Comparison of ENCODE assay signal across 8 cellular contexts in genomic region chr11:107856981-107857517, GRCh38. TPM values are rescaled to one million over a fixed set of nuclear protein-coding genes. Genes with fewer than 3 reads are reported as not detected.
A peak's percentile ranks its signal among the peaks of the same experiment; 100 is the strongest.
DNase-seq lines count a peak whose midpoint lies in the region; ATAC-seq and TF ChIP-seq lines count a peak whose summit lies in the region.

No MANE protein-coding gene starts in this region.

- 35 to 45% methylated on average over 7 of the region's 7 CpGs for WGBS in mesodermal cell (ENCODE audit: insufficient coverage in 2 of 2), 2 experiments

- no peaks in the 10 kb centered on the region for H3K36me3 ChIP-seq in Caco-2 (ENCODE audit: control insufficient read depth, insufficient read depth, low read length)
- no peaks in the 10 kb centered on the region for H3K36me3 ChIP-seq in HUES48 (ENCODE audit: control insufficient read depth, insufficient read depth, low read length)
- peaks cover 9% of the 10 kb centered on the region for H3K36me3 ChIP-seq in mesodermal cell (ENCODE audit: control insufficient read depth, insufficient read depth, low read length)
- no peaks in the 10 kb centered on the region for H3K36me3 ChIP-seq in CD8-positive, alpha-beta T cell (ENCODE audit: insufficient read depth, low read length)

- no peaks in the 10 kb centered on the region for H3K27me3 Mint-ChIP-seq in Caco-2 (ENCODE audit: insufficient read depth, unreplicated experiment)
- no peaks in the 10 kb centered on the region for H3K27me3 Mint-ChIP-seq in CD8-positive, alpha-beta T cell (ENCODE audit: low read depth)

- intact Hi-C loops in Caco-2 (cut with micrococcal nuclease; ENCODE audit: unreplicated experiment): no loop called here
- intact Hi-C loops in CD8-positive, alpha-beta T cell (cut with DNase I, micrococcal nuclease): no loop called here

- peaks cover 13% of the 10 kb centered on the region for H3K4me1 Mint-ChIP-seq in Caco-2 (ENCODE audit: low read depth, unreplicated experiment)
- peaks cover 32% of the 10 kb centered on the region for H3K4me1 Mint-ChIP-seq in CD8-positive, alpha-beta T cell (ENCODE audit: low read depth)

- CTCF ChIA-PET in Caco-2 (lab: Charles Lee): no interaction called here
- CTCF ChIA-PET in CD8-positive, alpha-beta T cell (lab: Charles Lee): no interaction called here

- H3K9me3 Mint-ChIP-seq in Caco-2 (ENCODE audit: unreplicated experiment): no peaks in the 10 kb centered on the region
- no peaks in the 10 kb centered on the region for H3K9me3 Mint-ChIP-seq in CD8-positive, alpha-beta T cell

- no peak overlapping the region for H3K9ac ChIP-seq in HUES48 (ENCODE audit: low read depth, low read length)

- H3K27me3 ChIP-seq in Caco-2 (replicated peaks; ENCODE audit: control insufficient read depth, insufficient read depth, low read length) (no peaks in the 10 kb centered on the region), HUES48 (ENCODE audit: control insufficient read depth, insufficient read depth, low read length) (peaks cover 11% of the 10 kb centered on the region)
- no peaks in the 10 kb centered on the region for H3K27me3 ChIP-seq in CD8-positive, alpha-beta T cell (ENCODE audit: insufficient read depth, low read length)

- H3K36me3 Mint-ChIP-seq in Caco-2 (ENCODE audit: insufficient read depth, unreplicated experiment): peaks cover 17% of the 10 kb centered on the region
- peaks cover 6% of the 10 kb centered on the region for H3K36me3 Mint-ChIP-seq in CD8-positive, alpha-beta T cell

- H3K9me3 ChIP-seq in Caco-2: no peaks in the 10 kb centered on the region
- H3K9me3 ChIP-seq in HUES48 (ENCODE audit: control insufficient read depth, insufficient read depth, low read length): no peaks in the 10 kb centered on the region
- no peaks in the 10 kb centered on the region for H3K9me3 ChIP-seq in mesodermal cell (ENCODE audit: control insufficient read depth, low read length)
- no peaks in the 10 kb centered on the region for H3K9me3 ChIP-seq in CD8-positive, alpha-beta T cell (ENCODE audit: low read length)

- BruUV-seq in Caco-2 (replicated peaks; lab: Mats Ljungman, UMichigan): no TSS peak

- H3K4me3 ChIP-seq in Caco-2 (ENCODE audit: low read depth, low read length): no peak overlapping the region
- peak overlapping the region; percentile 85 for H3K4me3 ChIP-seq in HUES48 (ENCODE audit: low read depth, low read length)
- H3K4me3 ChIP-seq in astrocyte of the cerebellum (ENCODE audit: low read depth, low read length): peak overlapping the region; percentile 85
- H3K4me3 ChIP-seq in mesodermal cell (ENCODE audit: extremely low read depth, insufficient read depth, low read length, poor library complexity, severe bottlenecking): peak overlapping the region; percentile 87
- H3K4me3 ChIP-seq in CD8-positive, alpha-beta T cell (ENCODE audit: low read depth, low read length): no peak overlapping the region

- in situ Hi-C loops in astrocyte of the cerebellum (cut with HindIII; ENCODE audit: low sequenced_read_pairs): no loop called here

- DNase-seq in Caco-2: no peak
- DNase-seq in astrocyte of the cerebellum (ENCODE audit: low read depth): no peak
- no peak for DNase-seq in MV-4-11 (lab: John Stamatoyannopoulos, UW)
- no peak for DNase-seq in CD8-positive, alpha-beta T cell
- DNase-seq in stimulated activated naive CD4-positive, alpha-beta T cell treated with Interleukin-2 at 50 U/mL for 16 hours (lab: John Stamatoyannopoulos, UW): no peak

- ATAC-seq in HG03095 (IDR thresholded peaks at IDR 0.05; ENCODE audit: unreplicated experiment): no peak
- ATAC-seq in CD8-positive, alpha-beta T cell: no peak

- H3K27ac ChIP-seq in HUES48 (ENCODE audit: low read depth, low read length): no peak overlapping the region
- no peak overlapping the region for H3K27ac ChIP-seq in mesodermal cell (ENCODE audit: low read depth, low read length, severe bottlenecking)
- no peak overlapping the region for H3K27ac ChIP-seq in CD8-positive, alpha-beta T cell (ENCODE audit: low read depth, low read length)

- POLR2A ChIA-PET in Caco-2 (lab: Charles Lee): no interaction called here
- POLR2A ChIA-PET in CD8-positive, alpha-beta T cell (lab: Charles Lee): no interaction called here

- peaks cover 5% of the 10 kb centered on the region for H3K4me1 ChIP-seq in Caco-2
- peaks cover 6% of the 10 kb centered on the region for H3K4me1 ChIP-seq in HUES48 (ENCODE audit: control insufficient read depth, insufficient read depth, low read length)
- no peaks in the 10 kb centered on the region for H3K4me1 ChIP-seq in mesodermal cell (ENCODE audit: control insufficient read depth, insufficient read depth, low read length, poor library complexity, severe bottlenecking)
- peaks cover 17% of the 10 kb centered on the region for H3K4me1 ChIP-seq in CD8-positive, alpha-beta T cell (ENCODE audit: insufficient read depth, low read length)

- H3K27ac Mint-ChIP-seq in Caco-2 (ENCODE audit: unreplicated experiment): no peak overlapping the region
- H3K27ac Mint-ChIP-seq in CD8-positive, alpha-beta T cell: no peak overlapping the region

- TF ChIP-seq CTCF in Caco-2 (IDR thresholded peaks at IDR 0.05; ENCODE audit: insufficient read depth in 1 of 2, low read depth in 1 of 2, low read length in 1 of 2, severe bottlenecking in 1 of 2, unreplicated experiment in 1 of 2): no peak
- no peak for TF ChIP-seq CTCF in astrocyte of the cerebellum (IDR thresholded peaks at IDR 0.05; ENCODE audit: low read depth, low read length, missing control alignments)
- TF ChIP-seq CTCF in CD8-positive, alpha-beta T cell (IDR thresholded peaks at IDR 0.05): no peak

- peak overlapping the region; percentile 93 for H3K4me3 Mint-ChIP-seq in Caco-2 (ENCODE audit: unreplicated experiment)
- no peak overlapping the region for H3K4me3 Mint-ChIP-seq in CD8-positive, alpha-beta T cell

RNA-seq across cellular contexts. Expression of gene SLC35F2, which starts 1.5 kb away (rescaled TPM):
- total RNA-seq in Caco-2 (2022): 42.5 and 44.9 TPM in 2 replicates
- polyA plus RNA-seq in mesodermal cell (2013, experiment 1 of 2): 25.5 TPM
- 27.3 TPM for polyA plus RNA-seq in mesodermal cell (2013, experiment 2 of 2)
- 1 to 10 TPM; 4.5 to 4.6 TPM for total RNA-seq in CD8-positive, alpha-beta T cell

Comparison
In these comparisons a context has a peak if more than half of its experiments do, and no peak if none do; other contexts are left out.
1. H3K4me3 ChIP-seq: peak in HUES48 (single experiment), astrocyte of the cerebellum (single experiment) and mesodermal cell (single experiment); none in Caco-2 (single experiment) and CD8-positive, alpha-beta T cell (single experiment).